ENCODE assay signal across 8 cellular contexts in genomic region chr21:34614693-34615486, GRCh38. TPM values are rescaled to one million over a fixed set of nuclear protein-coding genes. Genes with fewer than 3 reads are reported as not detected.
DNase-seq lines count a peak whose midpoint lies in the region; ATAC-seq and TF ChIP-seq lines count a peak whose summit lies in the region.

Gene RCAN1 (minus strand): TSS chr21:34615113. CDS start chr21:34615011, 102 bp downstream.

- H3K9ac ChIP-seq in duodenal mucosa (ENCODE audit: low read depth in 1 of 2, low read length in 2 of 2) = peak within 1 kb of the TSS; percentile 63 to 68

- TF ChIP-seq CTCF in CD4-positive, alpha-beta T cell (IDR thresholded peaks at IDR 0.05) = no peak
- TF ChIP-seq CTCF in activated CD8-positive, alpha-beta T cell treated with anti-CD3 and anti-CD28 coated beads for 36 hours (IDR thresholded peaks at IDR 0.05) = no peak
- no peak for TF ChIP-seq CTCF in right lobe of liver (IDR thresholded peaks at IDR 0.05)

- no peaks in the 10 kb centered on the region for H3K27me3 ChIP-seq in CD4-positive, alpha-beta T cell (ENCODE audit: control insufficient read depth, insufficient read depth, low read length)
- H3K27me3 ChIP-seq in duodenal mucosa (ENCODE audit: control insufficient read depth in 1 of 2, insufficient read depth in 2 of 2, low read length in 2 of 2) (no peaks in the 10 kb centered on the region), right lobe of liver (no peaks in the 10 kb centered on the region)

- 1% methylated on average over 33 of the region's 109 CpGs for WGBS in right lobe of liver (ENCODE audit: insufficient coverage, low coverage, low lambda C conversion rate, missing lambda C conversion rate)

- CTCF ChIA-PET in CD4-positive, alpha-beta T cell (lab: Charles Lee) = interaction anchor here (0.6 to 2.1 kb wide), 3 partner anchors 12 to 1525 kb away, joined by 4 to 9 read pairs (median 5); no protein-coding TSS in a partner anchor
- CTCF ChIA-PET in activated CD8-positive, alpha-beta T cell treated with anti-CD3 and anti-CD28 coated beads for 36 hours (lab: Charles Lee) = interaction anchor here (1.8 to 2.0 kb wide), 3 partner anchors 12 to 249 kb away, joined by 4 to 9 read pairs (median 6); no protein-coding TSS in a partner anchor

- peak within 1 kb of the TSS; percentile 55 for H3K27ac ChIP-seq in CD4-positive, alpha-beta T cell (ENCODE audit: low read depth, low read length)
- H3K27ac ChIP-seq in duodenal mucosa (ENCODE audit: low read depth, low read length) = peak within 1 kb of the TSS; percentile 60
- peak within 1 kb of the TSS; percentile 3 to 75 (median 59) for H3K27ac ChIP-seq in right lobe of liver

- POLR2A ChIA-PET in CD4-positive, alpha-beta T cell (lab: Charles Lee) = interaction anchor here (1.1 to 2.3 kb wide), 2 partner anchors 12 to 267 kb away, joined by 3 to 7 read pairs; no protein-coding TSS in a partner anchor
- POLR2A ChIA-PET in activated CD8-positive, alpha-beta T cell treated with anti-CD3 and anti-CD28 coated beads for 36 hours (lab: Charles Lee) = interaction anchor here (0.5 to 1.4 kb wide), 3 partner anchors 8 to 10 kb away, joined by 3 to 5 read pairs (median 3); no protein-coding TSS in a partner anchor

- H3K36me3 ChIP-seq in duodenal mucosa (ENCODE audit: control insufficient read depth in 1 of 2, insufficient read depth in 2 of 2, low read length in 2 of 2) (no peaks in the 10 kb centered on the region), right lobe of liver (no peaks in the 10 kb centered on the region)

- H3K27ac Mint-ChIP-seq in CD4-positive, alpha-beta T cell = peak within 1 kb of the TSS; percentile 87
- peak within 1 kb of the TSS; percentile 85 for H3K27ac Mint-ChIP-seq in activated CD8-positive, alpha-beta T cell treated with anti-CD3 and anti-CD28 coated beads for 36 hours

- intact Hi-C loops in CD4-positive, alpha-beta T cell (cut with DNase I, micrococcal nuclease) = loop anchor here in 1 of 2 experiments (1.0 to 5.0 kb wide), 4 partner anchors 543 to 1457 kb away; partner anchors contain the start of genes ATP5PO, CBR1, CRYZL1 and ITSN1
- intact Hi-C loops in activated CD8-positive, alpha-beta T cell treated with anti-CD3 and anti-CD28 coated beads for 36 hours (cut with micrococcal nuclease) = loop anchor here (10.0 kb wide), 1 partner anchor 700 kb away; the partner anchor contains the start of gene ATP5PO
- intact Hi-C loops in right lobe of liver (cut with DNase I) = no loop called here

- no peaks in the 10 kb centered on the region for H3K9me3 Mint-ChIP-seq in CD4-positive, alpha-beta T cell
- no peaks in the 10 kb centered on the region for H3K9me3 Mint-ChIP-seq in activated CD8-positive, alpha-beta T cell treated with anti-CD3 and anti-CD28 coated beads for 36 hours

- ATAC-seq in CD4-positive, alpha-beta T cell (ENCODE audit: poor library complexity) = peak; percentile 97
- peak; percentile 97 for ATAC-seq in GM19452 (IDR thresholded peaks at IDR 0.05; ENCODE audit: unreplicated experiment)
- peak; percentile 78 for ATAC-seq in HG03575 (IDR thresholded peaks at IDR 0.05; ENCODE audit: extremely low read depth, insufficient number of reproducible peaks, low FRiP score, unreplicated experiment)
- ATAC-seq in activated CD8-positive, alpha-beta T cell treated with anti-CD3 and anti-CD28 coated beads for 36 hours = peak; percentile 97
- ATAC-seq in right lobe of liver = peak; percentile 97 to 98 (median 97)

- H3K36me3 Mint-ChIP-seq in CD4-positive, alpha-beta T cell (ENCODE audit: low read depth) = peaks cover 4% of the 10 kb centered on the region
- H3K36me3 Mint-ChIP-seq in activated CD8-positive, alpha-beta T cell treated with anti-CD3 and anti-CD28 coated beads for 36 hours (ENCODE audit: low read depth) = no peaks in the 10 kb centered on the region

- peak within 1 kb of the TSS; percentile 95 for H3K4me3 Mint-ChIP-seq in CD4-positive, alpha-beta T cell
- peak within 1 kb of the TSS; percentile 84 for H3K4me3 Mint-ChIP-seq in activated CD8-positive, alpha-beta T cell treated with anti-CD3 and anti-CD28 coated beads for 36 hours

- TF ChIP-seq POLR2A in right lobe of liver (IDR thresholded peaks at IDR 0.05) = peak; percentile 57

- H3K9me3 ChIP-seq in CD4-positive, alpha-beta T cell (ENCODE audit: control insufficient read depth, low read length) = no peaks in the 10 kb centered on the region
- H3K9me3 ChIP-seq in duodenal mucosa (ENCODE audit: control insufficient read depth in 1 of 2, low read length in 2 of 2) (no peaks in the 10 kb centered on the region), right lobe of liver (no peaks in the 10 kb centered on the region)

- DNase-seq in CD4-positive, alpha-beta T cell = peak; percentile 70 to 82 (median 76)
- DNase-seq in NCI-H82 (lab: John Stamatoyannopoulos, UW) = peak; percentile 98
- DNase-seq in activated CD8-positive, alpha-beta T cell treated with anti-CD3 and anti-CD28 coated beads for 36 hours = peak; percentile 89
- peak; percentile 90 to 95 (median 94) for DNase-seq in right lobe of liver
- DNase-seq in stimulated activated CD4-positive, alpha-beta T cell treated with anti-CD3 and anti-CD28 coated beads, Interleukin-4, amount 100 ng/mL, for 24 hours = peak; percentile 88

- peak within 1 kb of the TSS; percentile 70 to 76 for H3K4me3 ChIP-seq in duodenal mucosa (ENCODE audit: low read depth in 1 of 2, low read length in 2 of 2)
- H3K4me3 ChIP-seq in right lobe of liver = peak within 1 kb of the TSS; percentile 59 to 90 (median 72)

- peaks cover 30% of the 10 kb centered on the region for H3K4me1 Mint-ChIP-seq in CD4-positive, alpha-beta T cell (ENCODE audit: low read depth)
- H3K4me1 Mint-ChIP-seq in activated CD8-positive, alpha-beta T cell treated with anti-CD3 and anti-CD28 coated beads for 36 hours (ENCODE audit: low read depth) = peaks cover 17% of the 10 kb centered on the region

- H3K4me1 ChIP-seq in duodenal mucosa (ENCODE audit: control insufficient read depth in 1 of 2, insufficient read depth in 2 of 2, low read length in 2 of 2) (peaks cover 0 to 17% of the 10 kb centered on the region in 2 donors), right lobe of liver (peaks cover 0 to 12% (median 2%) of the 10 kb centered on the region in 4 donors)

- no peaks in the 10 kb centered on the region for H3K27me3 Mint-ChIP-seq in CD4-positive, alpha-beta T cell
- H3K27me3 Mint-ChIP-seq in activated CD8-positive, alpha-beta T cell treated with anti-CD3 and anti-CD28 coated beads for 36 hours = no peaks in the 10 kb centered on the region

RNA-seq across cellular contexts. Expression of gene RCAN1, which starts in this region (rescaled TPM):
- 1 to 10 TPM; 1.1 to 1.5 TPM for total RNA-seq in CD4-positive, alpha-beta T cell
- total RNA-seq in activated CD8-positive, alpha-beta T cell treated with anti-CD3 and anti-CD28 coated beads for 36 hours = 1 to 10 TPM; 6.1 to 7.8 TPM
- 10 to 100 TPM; 34.3 to 71.0 (median 55.4) TPM for total RNA-seq in right lobe of liver

Comparison
In these comparisons a context has a peak if more than half of its experiments do, and no peak if none do; other contexts are left out.
1. Peak in every context shown above with its lines: DNase-seq, ATAC-seq, H3K4me3 ChIP-seq and H3K27ac ChIP-seq.
2. RNA of gene RCAN1 (total RNA-seq): 34.3 to 71.0 TPM in right lobe of liver; 6.1 to 7.8 TPM in activated CD8-positive, alpha-beta T cell treated with anti-CD3 and anti-CD28 coated beads for 36 hours and 1.1 to 1.5 TPM in CD4-positive, alpha-beta T cell; every median in the first group is over 4 times any median in the second.